22 cellular contexts compared by ENCODE assay signal in genomic region chr17:29342148-29342765, GRCh38.
"Had no signal": no experiment of that assay in that cellular context is flagged by ENCODE, and none has a peak within 500 bp of the region (broad histone marks: within the 10 kb centered on the region; RNA-seq: fewer than 3 reads in every experiment).

No MANE protein-coding gene starts in this region.

- H3K27ac Mint-ChIP-seq: activated CD8-positive, alpha-beta T cell treated with anti-CD3 and anti-CD28 coated beads for 36 hours; effector memory CD8-positive, alpha-beta T cell; nephron; progenitor cell of endocrine pancreas; WTC11 had no signal

- ATAC-seq: activated CD8-positive, alpha-beta T cell treated with anti-CD3 and anti-CD28 coated beads for 36 hours; activated T-cell treated with anti-CD3 and anti-CD28 coated beads, Interleukin-2, amount 50 U/mL, for 4 hours; effector memory CD8-positive, alpha-beta T cell; heart right ventricle; right cardiac atrium; stimulated activated naive CD8-positive, alpha-beta T cell treated with anti-CD3 and anti-CD28 coated beads, Interleukin-15, amount 100 ng/mL, for 72 hours; WTC11 had no signal

- H3K27me3 ChIP-seq: upper lobe of left lung had no signal

- H3K4me3 Mint-ChIP-seq: activated CD8-positive, alpha-beta T cell treated with anti-CD3 and anti-CD28 coated beads for 36 hours; activated T-cell treated with anti-CD3 and anti-CD28 coated beads, Interleukin-2, amount 50 U/mL, for 4 hours; effector memory CD8-positive, alpha-beta T cell; nephron; stimulated activated naive CD8-positive, alpha-beta T cell treated with anti-CD3 and anti-CD28 coated beads, Interleukin-15, amount 100 ng/mL, for 72 hours; WTC11 had no signal

- DNase-seq: activated CD4-positive, alpha-beta T cell treated with anti-CD3 and anti-CD28 coated beads for 4 hours; activated CD8-positive, alpha-beta T cell treated with anti-CD3 and anti-CD28 coated beads for 36 hours; activated effector memory CD4-positive, alpha-beta T cell treated with Interleukin-2 at 50 U/mL for 16 hours; activated naive CD4-positive, alpha-beta T cell treated with anti-CD3 and anti-CD28 coated beads, Interleukin-2, amount 50 U/mL, for 16 hours; activated T-cell treated with anti-CD3 and anti-CD28 coated beads, Interleukin-2, amount 50 U/mL, for 4 hours; dermis blood vessel endothelial cell; effector memory CD8-positive, alpha-beta T cell; foreskin melanocyte; heart right ventricle; left ventricle myocardium inferior; nucleus accumbens; right cardiac atrium; small intestine; stimulated activated naive CD8-positive, alpha-beta T cell treated with anti-CD3 and anti-CD28 coated beads, Interleukin-15, amount 100 ng/mL, for 72 hours; T-helper 2 cell; upper lobe of left lung had no signal

- H3K27me3 Mint-ChIP-seq: activated CD8-positive, alpha-beta T cell treated with anti-CD3 and anti-CD28 coated beads for 36 hours; stimulated activated naive CD8-positive, alpha-beta T cell treated with anti-CD3 and anti-CD28 coated beads, Interleukin-15, amount 100 ng/mL, for 72 hours had no signal

- H3K27ac ChIP-seq: heart right ventricle, left ventricle myocardium inferior, upper lobe of left lung had no signal

- H3K9me3 Mint-ChIP-seq: activated CD8-positive, alpha-beta T cell treated with anti-CD3 and anti-CD28 coated beads for 36 hours; activated T-cell treated with anti-CD3 and anti-CD28 coated beads, Interleukin-2, amount 50 U/mL, for 4 hours; effector memory CD8-positive, alpha-beta T cell; nephron; stimulated activated naive CD8-positive, alpha-beta T cell treated with anti-CD3 and anti-CD28 coated beads, Interleukin-15, amount 100 ng/mL, for 72 hours; WTC11 had no signal

- H3K4me1 Mint-ChIP-seq: nephron; stimulated activated naive CD8-positive, alpha-beta T cell treated with anti-CD3 and anti-CD28 coated beads, Interleukin-15, amount 100 ng/mL, for 72 hours; WTC11 had no signal

- H3K4me3 ChIP-seq: heart right ventricle, left ventricle myocardium inferior, upper lobe of left lung had no signal

- H3K36me3 ChIP-seq: heart right ventricle, left ventricle myocardium inferior, upper lobe of left lung had no signal

- H3K9me3 ChIP-seq: heart right ventricle, left ventricle myocardium inferior, upper lobe of left lung had no signal

- FAIRE-seq: astrocyte, islet of Langerhans, small intestine, TTC549 had no signal

- H3K4me1 ChIP-seq: left ventricle myocardium inferior, upper lobe of left lung had no signal
